Comparison of ENCODE assay signal across 30 cellular contexts in genomic region chr4:5463936-5464650, GRCh38.
"Had no signal": no experiment of that assay in that cellular context is flagged by ENCODE, and none has a peak within 500 bp of the region (broad histone marks: within the 10 kb centered on the region; RNA-seq: fewer than 3 reads in every experiment).

No MANE protein-coding gene starts in this region.

- ATAC-seq: activated T-cell treated with anti-CD3 and anti-CD28 coated beads, Interleukin-2, amount 50 U/mL, for 72 hours; Panc1; Right ventricle myocardium inferior; T-cell had no signal

- H3K9me3 ChIP-seq: adrenal gland had no signal

- H3K27ac Mint-ChIP-seq: activated CD4-positive, alpha-beta memory T cell treated with anti-CD3 and anti-CD28 coated beads, Interleukin-2, amount 10 ng/mL, durations not matched to agents 7 days and 5 days; activated CD4-positive, alpha-beta T cell treated with anti-CD3 and anti-CD28 coated beads, Interleukin-2, amount 10 ng/mL, durations not matched to agents 7 days and 5 days; activated naive CD4-positive, alpha-beta T cell treated with anti-CD3 and anti-CD28 coated beads, Interleukin-2, amount 10 ng/mL, durations not matched to agents 7 days and 5 days; activated naive CD8-positive, alpha-beta T cell treated with anti-CD3 and anti-CD28 coated beads, Interleukin-2, amount 10 ng/mL, durations not matched to agents 7 days and 5 days; activated T-cell treated with anti-CD3 and anti-CD28 coated beads, Interleukin-2, amount 50 U/mL, for 72 hours; activated T-helper 2 cell treated with anti-CD3 and anti-CD28 coated beads, Interferon-gamma antibody, Interleukin-2, Interleukin-4, amounts not matched to agents 10 μg/mL and 5 μg/mL and 100 μg/mL, durations not matched to agents 14 hours and 24 hours and 36 hours; T-cell had no signal

- H3K4me3 ChIP-seq: adrenal gland, SK-N-MC had no signal

- H3K4me1 ChIP-seq: adrenal gland had no signal

- H3K36me3 ChIP-seq: adrenal gland had no signal

- H3K4me1 Mint-ChIP-seq: activated CD4-positive, alpha-beta memory T cell treated with anti-CD3 and anti-CD28 coated beads, Interleukin-2, amount 10 ng/mL, durations not matched to agents 7 days and 5 days; activated CD4-positive, alpha-beta T cell treated with anti-CD3 and anti-CD28 coated beads, Interleukin-2, amount 10 ng/mL, durations not matched to agents 7 days and 5 days; activated naive CD4-positive, alpha-beta T cell treated with anti-CD3 and anti-CD28 coated beads, Interleukin-2, amount 10 ng/mL, durations not matched to agents 7 days and 5 days; activated naive CD8-positive, alpha-beta T cell treated with anti-CD3 and anti-CD28 coated beads, Interleukin-2, amount 10 ng/mL, durations not matched to agents 7 days and 5 days; T-cell had no signal

- H3K27me3 ChIP-seq: adrenal gland had no signal

- H3K4me3 Mint-ChIP-seq: activated CD4-positive, alpha-beta memory T cell treated with anti-CD3 and anti-CD28 coated beads, Interleukin-2, amount 10 ng/mL, durations not matched to agents 7 days and 5 days; activated CD4-positive, alpha-beta T cell treated with anti-CD3 and anti-CD28 coated beads, Interleukin-2, amount 10 ng/mL, durations not matched to agents 7 days and 5 days; activated naive CD4-positive, alpha-beta T cell treated with anti-CD3 and anti-CD28 coated beads, Interleukin-2, amount 10 ng/mL, durations not matched to agents 7 days and 5 days; activated naive CD8-positive, alpha-beta T cell treated with anti-CD3 and anti-CD28 coated beads, Interleukin-2, amount 10 ng/mL, durations not matched to agents 7 days and 5 days; activated T-cell treated with anti-CD3 and anti-CD28 coated beads, Interleukin-2, amount 50 U/mL, for 72 hours; T-cell had no signal

- H3K27me3 Mint-ChIP-seq: activated CD4-positive, alpha-beta memory T cell treated with anti-CD3 and anti-CD28 coated beads, Interleukin-2, amount 10 ng/mL, durations not matched to agents 7 days and 5 days; activated CD4-positive, alpha-beta T cell treated with anti-CD3 and anti-CD28 coated beads, Interleukin-2, amount 10 ng/mL, durations not matched to agents 7 days and 5 days; activated naive CD4-positive, alpha-beta T cell treated with anti-CD3 and anti-CD28 coated beads, Interleukin-2, amount 10 ng/mL, durations not matched to agents 7 days and 5 days; activated naive CD8-positive, alpha-beta T cell treated with anti-CD3 and anti-CD28 coated beads, Interleukin-2, amount 10 ng/mL, durations not matched to agents 7 days and 5 days; T-cell had no signal

- H3K36me3 Mint-ChIP-seq: activated naive CD4-positive, alpha-beta T cell treated with anti-CD3 and anti-CD28 coated beads, Interleukin-2, amount 10 ng/mL, durations not matched to agents 7 days and 5 days; activated naive CD8-positive, alpha-beta T cell treated with anti-CD3 and anti-CD28 coated beads, Interleukin-2, amount 10 ng/mL, durations not matched to agents 7 days and 5 days; T-cell had no signal

- DNase-seq: activated CD4-positive, alpha-beta memory T cell treated with anti-CD3 and anti-CD28 coated beads, Interleukin-2, amount 10 ng/mL, durations not matched to agents 7 days and 5 days; activated CD4-positive, alpha-beta T cell treated with anti-CD3 and anti-CD28 coated beads, Interleukin-2, amount 10 ng/mL, durations not matched to agents 7 days and 5 days; activated CD4-positive, CD25-positive, alpha-beta regulatory T cell; activated CD8-positive, alpha-beta memory T cell treated with anti-CD3 and anti-CD28 coated beads, Interleukin-2, amount 50 U/mL, for 4 hours; activated gamma-delta T cell treated with Interleukin-2 at 50 U/mL for 16 hours; activated naive CD4-positive, alpha-beta T cell treated with anti-CD3 and anti-CD28 coated beads, Interleukin-2, amount 10 ng/mL, durations not matched to agents 7 days and 5 days; activated naive CD8-positive, alpha-beta T cell treated with anti-CD3 and anti-CD28 coated beads, Interleukin-2, amount 10 ng/mL, durations not matched to agents 7 days and 5 days; activated T-cell treated with anti-CD3 and anti-CD28 coated beads, Interleukin-2, amount 50 U/mL, for 72 hours; anterior cingulate cortex; central memory CD4-positive, alpha-beta T cell; KG1; MV-4-11; NCI-H1092 treated with DMSO at 0.1 percent for 48 hours; NCI-H1417 treated with DMSO at 0.1 percent for 48 hours; NCI-H1694; NCI-H2029; NCI-H2107; NCI-H510A treated with DMSO at 0.1 percent for 48 hours; NCI-H69; NK-92 treated with Interleukin-12 subunit alpha and Interleukin-12 subunit beta, amount 100 ng/mL, for 24 hours; OCI-M1; RPMI8226; T-cell; T-helper 2 cell had no signal

- H3K27ac ChIP-seq: adrenal gland, SK-N-MC, VCaP had no signal

- H3K9me3 Mint-ChIP-seq: activated CD4-positive, alpha-beta memory T cell treated with anti-CD3 and anti-CD28 coated beads, Interleukin-2, amount 10 ng/mL, durations not matched to agents 7 days and 5 days; activated CD4-positive, alpha-beta T cell treated with anti-CD3 and anti-CD28 coated beads, Interleukin-2, amount 10 ng/mL, durations not matched to agents 7 days and 5 days; activated naive CD8-positive, alpha-beta T cell treated with anti-CD3 and anti-CD28 coated beads, Interleukin-2, amount 10 ng/mL, durations not matched to agents 7 days and 5 days; activated T-cell treated with anti-CD3 and anti-CD28 coated beads, Interleukin-2, amount 50 U/mL, for 72 hours; activated T-helper 2 cell treated with anti-CD3 and anti-CD28 coated beads, Interferon-gamma antibody, Interleukin-2, Interleukin-4, amounts not matched to agents 10 μg/mL and 5 μg/mL and 100 μg/mL, durations not matched to agents 14 hours and 24 hours and 36 hours; T-cell had no signal
